43 cellular contexts compared by ENCODE assay signal in genomic region chr7:101189109-101189508, GRCh38. TPM values are rescaled to one million over a fixed set of nuclear protein-coding genes. Genes with fewer than 3 reads are reported as not detected.
"Had no signal": no experiment of that assay in that cellular context is flagged by ENCODE, and none has a peak within 500 bp of the region (broad histone marks: within the 10 kb centered on the region; RNA-seq: fewer than 3 reads in every experiment).

No MANE protein-coding gene starts in this region.

- H3K4me1 ChIP-seq: adrenal gland, ascending aorta, breast epithelium had no signal

- H3K4me3 Mint-ChIP-seq: activated naive CD4-positive, alpha-beta T cell treated with anti-CD3 and anti-CD28 coated beads for 36 hours; activated naive CD4-positive, alpha-beta T cell treated with anti-CD3 and anti-CD28 coated beads, Interleukin-2, amount 10 ng/mL, durations not matched to agents 7 days and 5 days; activated naive CD4-positive, alpha-beta T cell treated with anti-CD3 and anti-CD28 coated beads, Interleukin-2, amount 50 U/mL, for 24 hours; activated naive CD8-positive, alpha-beta T cell; activated naive CD8-positive, alpha-beta T cell treated with anti-CD3 and anti-CD28 coated beads for 36 hours; activated naive CD8-positive, alpha-beta T cell treated with anti-CD3 and anti-CD28 coated beads, Interleukin-2, amount 10 ng/mL, durations not matched to agents 7 days and 5 days; activated naive CD8-positive, alpha-beta T cell treated with anti-CD3 and anti-CD28 coated beads, Interleukin-2, amount 50 U/mL, for 24 hours; activated T-cell treated with anti-CD3 and anti-CD28 coated beads, Interleukin-2, amount 50 U/mL, for 24 hours; activated T-cell treated with anti-CD3 and anti-CD28 coated beads, Interleukin-2, amount 50 U/mL, for 4 hours; activated T-cell treated with anti-CD3 and anti-CD28 coated beads, Interleukin-2, amount 50 U/mL, for 72 hours; activated T-helper 1 cell treated with anti-CD3 and anti-CD28 coated beads, Interleukin-12 subunit alpha, Interleukin-12 subunit beta, Interleukin-2, Interleukin-4 antibody, amounts not matched to agents 30 ng/mL and 10 ng/mL and 1 ng/mL, durations not matched to agents 14 hours and 24 hours and 36 hours; activated T-helper 17 cell treated with anti-CD3 and anti-CD28 coated beads, Interleukin-2, amount 50 U/mL, for 72 hours; brain; central memory CD8-positive, alpha-beta T cell had no signal

- DNase-seq: activated effector memory CD4-positive, alpha-beta T cell treated with anti-CD3 and anti-CD28 coated beads, Interleukin-2, amount 50 U/mL, for 16 hours; activated effector memory CD4-positive, alpha-beta T cell treated with Interleukin-2 at 50 U/mL for 16 hours; activated gamma-delta T cell; activated gamma-delta T cell treated with Interleukin-2 at 50 U/mL for 16 hours; activated naive CD4-positive, alpha-beta T cell; activated naive CD4-positive, alpha-beta T cell treated with anti-CD3 and anti-CD28 coated beads for 36 hours; activated naive CD4-positive, alpha-beta T cell treated with anti-CD3 and anti-CD28 coated beads, Interleukin-2, amount 10 ng/mL, durations not matched to agents 7 days and 5 days; activated naive CD4-positive, alpha-beta T cell treated with anti-CD3 and anti-CD28 coated beads, Interleukin-2, amount 50 U/mL, for 16 hours; activated naive CD4-positive, alpha-beta T cell treated with Interleukin-2 at 50 U/mL for 16 hours; activated naive CD8-positive, alpha-beta T cell treated with anti-CD3 and anti-CD28 coated beads for 36 hours; activated naive CD8-positive, alpha-beta T cell treated with anti-CD3 and anti-CD28 coated beads, Interleukin-2, amount 10 ng/mL, durations not matched to agents 7 days and 5 days; activated naive CD8-positive, alpha-beta T cell treated with anti-CD3 and anti-CD28 coated beads, Interleukin-2, amount 50 U/mL, for 24 hours; activated T-cell treated with anti-CD3 and anti-CD28 coated beads, Interleukin-2, amount 50 U/mL, for 24 hours; activated T-cell treated with anti-CD3 and anti-CD28 coated beads, Interleukin-2, amount 50 U/mL, for 4 hours; activated T-cell treated with anti-CD3 and anti-CD28 coated beads, Interleukin-2, amount 50 U/mL, for 48 hours; activated T-cell treated with anti-CD3 and anti-CD28 coated beads, Interleukin-2, amount 50 U/mL, for 72 hours; adrenal gland; amniotic stem cell; amygdala; anterior cingulate cortex; aorta; body of pancreas; brain microvascular endothelial cell; caudate nucleus; central memory CD4-positive, alpha-beta T cell; cerebellar nuclear complex had no signal

- H3K27me3 ChIP-seq: ascending aorta, body of pancreas, brain microvascular endothelial cell, breast epithelium had no signal

- H3K27ac ChIP-seq: adrenal gland, ascending aorta, body of pancreas, brain microvascular endothelial cell, breast epithelium, cardiac muscle cell had no signal

- H3K36me3 Mint-ChIP-seq: activated naive CD4-positive, alpha-beta T cell treated with anti-CD3 and anti-CD28 coated beads, Interleukin-2, amount 10 ng/mL, durations not matched to agents 7 days and 5 days; activated naive CD4-positive, alpha-beta T cell treated with anti-CD3 and anti-CD28 coated beads, Interleukin-2, amount 50 U/mL, for 24 hours; activated naive CD4-positive, alpha-beta T cell treated with anti-CD3 and anti-CD28 coated beads, Interleukin-2, amount 50 U/mL, for 72 hours; activated naive CD8-positive, alpha-beta T cell; activated naive CD8-positive, alpha-beta T cell treated with anti-CD3 and anti-CD28 coated beads for 36 hours; activated naive CD8-positive, alpha-beta T cell treated with anti-CD3 and anti-CD28 coated beads, Interleukin-2, amount 10 ng/mL, durations not matched to agents 7 days and 5 days; brain had no signal

- ATAC-seq: activated naive CD4-positive, alpha-beta T cell treated with anti-CD3 and anti-CD28 coated beads, Interleukin-2, amount 50 U/mL, for 72 hours; activated naive CD8-positive, alpha-beta T cell treated with anti-CD3 and anti-CD28 coated beads, Interleukin-2, amount 50 U/mL, for 24 hours; activated T-cell treated with anti-CD3 and anti-CD28 coated beads, Interleukin-2, amount 50 U/mL, for 4 hours; activated T-cell treated with anti-CD3 and anti-CD28 coated beads, Interleukin-2, amount 50 U/mL, for 72 hours; activated T-helper 17 cell treated with anti-CD3 and anti-CD28 coated beads, Interleukin-2, amount 50 U/mL, for 72 hours; body of pancreas had no signal

- H3K4me1 Mint-ChIP-seq: activated naive CD8-positive, alpha-beta T cell treated with anti-CD3 and anti-CD28 coated beads, Interleukin-2, amount 10 ng/mL, durations not matched to agents 7 days and 5 days; activated naive CD8-positive, alpha-beta T cell treated with anti-CD3 and anti-CD28 coated beads, Interleukin-2, amount 50 U/mL, for 24 hours; activated T-helper 17 cell treated with anti-CD3 and anti-CD28 coated beads, Interleukin-2, amount 50 U/mL, for 72 hours; brain; central memory CD8-positive, alpha-beta T cell had no signal

- H3K9me3 Mint-ChIP-seq: activated naive CD4-positive, alpha-beta T cell treated with anti-CD3 and anti-CD28 coated beads for 36 hours; activated naive CD4-positive, alpha-beta T cell treated with anti-CD3 and anti-CD28 coated beads, Interleukin-2, amount 10 ng/mL, durations not matched to agents 7 days and 5 days; activated naive CD4-positive, alpha-beta T cell treated with anti-CD3 and anti-CD28 coated beads, Interleukin-2, amount 50 U/mL, for 24 hours; activated naive CD4-positive, alpha-beta T cell treated with anti-CD3 and anti-CD28 coated beads, Interleukin-2, amount 50 U/mL, for 72 hours; activated naive CD8-positive, alpha-beta T cell treated with anti-CD3 and anti-CD28 coated beads for 36 hours; activated naive CD8-positive, alpha-beta T cell treated with anti-CD3 and anti-CD28 coated beads, Interleukin-2, amount 10 ng/mL, durations not matched to agents 7 days and 5 days; activated naive CD8-positive, alpha-beta T cell treated with anti-CD3 and anti-CD28 coated beads, Interleukin-2, amount 50 U/mL, for 24 hours; activated T-cell treated with anti-CD3 and anti-CD28 coated beads, Interleukin-2, amount 50 U/mL, for 24 hours; activated T-cell treated with anti-CD3 and anti-CD28 coated beads, Interleukin-2, amount 50 U/mL, for 4 hours; activated T-cell treated with anti-CD3 and anti-CD28 coated beads, Interleukin-2, amount 50 U/mL, for 72 hours; activated T-helper 1 cell treated with anti-CD3 and anti-CD28 coated beads, Interleukin-12 subunit alpha, Interleukin-12 subunit beta, Interleukin-2, Interleukin-4 antibody, amounts not matched to agents 30 ng/mL and 10 ng/mL and 1 ng/mL, durations not matched to agents 14 hours and 24 hours and 36 hours; activated T-helper 17 cell treated with anti-CD3 and anti-CD28 coated beads, Interleukin-2, amount 50 U/mL, for 72 hours; activated T-helper 2 cell treated with anti-CD3 and anti-CD28 coated beads, Interferon-gamma antibody, Interleukin-2, Interleukin-4, amounts not matched to agents 10 μg/mL and 5 μg/mL and 100 μg/mL, durations not matched to agents 14 hours and 24 hours and 36 hours; brain; central memory CD8-positive, alpha-beta T cell had no signal

- H3K27ac Mint-ChIP-seq: activated naive CD4-positive, alpha-beta T cell treated with anti-CD3 and anti-CD28 coated beads for 36 hours; activated naive CD4-positive, alpha-beta T cell treated with anti-CD3 and anti-CD28 coated beads, Interleukin-2, amount 10 ng/mL, durations not matched to agents 7 days and 5 days; activated naive CD4-positive, alpha-beta T cell treated with anti-CD3 and anti-CD28 coated beads, Interleukin-2, amount 50 U/mL, for 24 hours; activated naive CD4-positive, alpha-beta T cell treated with anti-CD3 and anti-CD28 coated beads, Interleukin-2, amount 50 U/mL, for 72 hours; activated naive CD8-positive, alpha-beta T cell; activated naive CD8-positive, alpha-beta T cell treated with anti-CD3 and anti-CD28 coated beads for 36 hours; activated naive CD8-positive, alpha-beta T cell treated with anti-CD3 and anti-CD28 coated beads, Interleukin-2, amount 10 ng/mL, durations not matched to agents 7 days and 5 days; activated naive CD8-positive, alpha-beta T cell treated with anti-CD3 and anti-CD28 coated beads, Interleukin-2, amount 50 U/mL, for 24 hours; activated T-cell treated with anti-CD3 and anti-CD28 coated beads, Interleukin-2, amount 50 U/mL, for 24 hours; activated T-cell treated with anti-CD3 and anti-CD28 coated beads, Interleukin-2, amount 50 U/mL, for 72 hours; activated T-helper 1 cell treated with anti-CD3 and anti-CD28 coated beads, Interleukin-12 subunit alpha, Interleukin-12 subunit beta, Interleukin-2, Interleukin-4 antibody, amounts not matched to agents 30 ng/mL and 10 ng/mL and 1 ng/mL, durations not matched to agents 14 hours and 24 hours and 36 hours; activated T-helper 17 cell treated with anti-CD3 and anti-CD28 coated beads, Interleukin-2, amount 50 U/mL, for 72 hours; activated T-helper 2 cell treated with anti-CD3 and anti-CD28 coated beads, Interferon-gamma antibody, Interleukin-2, Interleukin-4, amounts not matched to agents 10 μg/mL and 5 μg/mL and 100 μg/mL, durations not matched to agents 14 hours and 24 hours and 36 hours; brain had no signal

- H3K9me3 ChIP-seq: adrenal gland, ascending aorta, body of pancreas, breast epithelium had no signal

- H3K36me3 ChIP-seq: adrenal gland, ascending aorta, brain microvascular endothelial cell, breast epithelium, cardiac muscle cell had no signal

- H3K4me3 ChIP-seq: adrenal gland, ascending aorta, body of pancreas, breast epithelium, cardiac muscle cell had no signal

- FAIRE-seq: astrocyte, bronchial epithelial cell had no signal

RNA-seq across cellular contexts. Expression of gene NAT16, which starts 9.0 kb away (rescaled TPM):
- total RNA-seq: activated naive CD4-positive, alpha-beta T cell treated with anti-CD3 and anti-CD28 coated beads for 36 hours; activated naive CD4-positive, alpha-beta T cell treated with anti-CD3 and anti-CD28 coated beads, Interleukin-2, amount 50 U/mL, for 72 hours; activated naive CD8-positive, alpha-beta T cell treated with anti-CD3 and anti-CD28 coated beads for 36 hours; activated naive CD8-positive, alpha-beta T cell treated with anti-CD3 and anti-CD28 coated beads, Interleukin-2, amount 10 ng/mL, durations not matched to agents 7 days and 5 days; activated T-cell treated with anti-CD3 and anti-CD28 coated beads, Interleukin-2, amount 50 U/mL, for 4 hours; activated T-cell treated with anti-CD3 and anti-CD28 coated beads, Interleukin-2, amount 50 U/mL, for 72 hours; activated T-helper 17 cell treated with anti-CD3 and anti-CD28 coated beads, Interleukin-2, amount 50 U/mL, for 72 hours; activated T-helper 2 cell treated with anti-CD3 and anti-CD28 coated beads, Interferon-gamma antibody, Interleukin-2, Interleukin-4, amounts not matched to agents 10 μg/mL and 5 μg/mL and 100 μg/mL, durations not matched to agents 14 hours and 24 hours and 36 hours; aorta; ascending aorta; breast epithelium; bronchial epithelial cell; cardiac septum; chondrocyte had no signal
- polyA plus RNA-seq: adrenal gland, aorta, cardiac muscle cell had no signal

RNA-seq across cellular contexts. Expression of gene MOGAT3, which starts 11.7 kb away (rescaled TPM):
- total RNA-seq: activated naive CD4-positive, alpha-beta T cell treated with anti-CD3 and anti-CD28 coated beads for 36 hours; activated naive CD4-positive, alpha-beta T cell treated with anti-CD3 and anti-CD28 coated beads, Interleukin-2, amount 50 U/mL, for 72 hours; activated naive CD8-positive, alpha-beta T cell treated with anti-CD3 and anti-CD28 coated beads for 36 hours; activated naive CD8-positive, alpha-beta T cell treated with anti-CD3 and anti-CD28 coated beads, Interleukin-2, amount 10 ng/mL, durations not matched to agents 7 days and 5 days; activated T-cell treated with anti-CD3 and anti-CD28 coated beads, Interleukin-2, amount 50 U/mL, for 4 hours; activated T-cell treated with anti-CD3 and anti-CD28 coated beads, Interleukin-2, amount 50 U/mL, for 72 hours; activated T-helper 1 cell treated with anti-CD3 and anti-CD28 coated beads, Interleukin-12 subunit alpha, Interleukin-12 subunit beta, Interleukin-2, Interleukin-4 antibody, amounts not matched to agents 30 ng/mL and 10 ng/mL and 1 ng/mL, durations not matched to agents 14 hours and 24 hours and 36 hours; activated T-helper 17 cell treated with anti-CD3 and anti-CD28 coated beads, Interleukin-2, amount 50 U/mL, for 72 hours; activated T-helper 2 cell treated with anti-CD3 and anti-CD28 coated beads, Interferon-gamma antibody, Interleukin-2, Interleukin-4, amounts not matched to agents 10 μg/mL and 5 μg/mL and 100 μg/mL, durations not matched to agents 14 hours and 24 hours and 36 hours; adrenal gland; aorta; ascending aorta; astrocyte; body of pancreas; bronchial epithelial cell; cardiac muscle cell; cardiac septum; cerebellum; chondrocyte had no signal
- polyA plus RNA-seq: adipose tissue, adrenal gland, cardiac muscle cell had no signal

RNA-seq across cellular contexts. Expression of gene VGF, which starts 23.7 kb away (rescaled TPM):
- total RNA-seq: activated naive CD4-positive, alpha-beta T cell treated with anti-CD3 and anti-CD28 coated beads for 36 hours; activated naive CD4-positive, alpha-beta T cell treated with anti-CD3 and anti-CD28 coated beads, Interleukin-2, amount 50 U/mL, for 72 hours; activated naive CD8-positive, alpha-beta T cell treated with anti-CD3 and anti-CD28 coated beads for 36 hours; activated T-cell treated with anti-CD3 and anti-CD28 coated beads, Interleukin-2, amount 50 U/mL, for 4 hours; aorta; ascending aorta; bronchial epithelial cell had no signal
- polyA plus RNA-seq: aorta had no signal
